Comparison of ENCODE assay signal across 9 cellular contexts in the genomic region with DNA sequence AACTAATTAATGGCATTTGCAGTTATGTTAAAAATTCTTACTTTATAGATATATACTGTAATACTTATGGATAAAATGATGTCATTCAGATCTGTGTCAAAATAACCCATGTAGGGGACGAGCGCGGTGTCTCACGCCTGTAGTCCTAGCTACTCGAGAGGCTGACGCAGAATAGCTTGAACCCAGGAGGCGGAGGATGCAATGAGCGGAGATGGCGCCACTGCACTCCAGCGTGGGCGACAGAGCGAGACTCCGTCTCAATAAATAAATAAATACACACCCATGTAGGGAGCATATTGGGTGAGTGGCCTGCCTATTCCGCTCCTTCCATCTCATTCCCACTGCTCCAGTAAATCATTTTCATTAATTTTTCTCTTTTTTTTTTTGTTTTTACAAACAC. TPM values are rescaled to one million over a fixed set of nuclear protein-coding genes. Genes with fewer than 3 reads are reported as not detected.
DNase-seq lines count a peak whose midpoint lies in the region; ATAC-seq and TF ChIP-seq lines count a peak whose summit lies in the region.
"Had no signal": no experiment of that assay in that cellular context is flagged by ENCODE, and none has a peak within 500 bp of the region (broad histone marks: within the 10 kb centered on the region; RNA-seq: fewer than 3 reads in every experiment).

No MANE protein-coding gene starts in this region.

- H3K79me1 ChIP-seq in neuronal stem cell (ENCODE audit: low read depth, low read length), result peaks cover 10% of the 10 kb centered on the region

- no CpG with 5 or more reads among the region's 14 CpGs for WGBS in neuronal stem cell (ENCODE audit: extremely low coverage in 2 of 2, insufficient read length in 2 of 2, insufficient replicate concordance in 1 of 2), 2 donors

- no peak overlapping the region for H3K27ac ChIP-seq in neuronal stem cell (replicated peaks; ENCODE audit: low read length)

- H4K8ac ChIP-seq in neuronal stem cell (ENCODE audit: low read depth, low read length), result no peak overlapping the region

- TF ChIP-seq CTCF in GM12864 (IDR thresholded peaks at IDR 0.05; ENCODE audit: low read depth, low read length, missing control alignments), result no peak
- no peak for TF ChIP-seq CTCF in epithelial cell of proximal tubule (conservative IDR thresholded peaks at IDR 0.05; ENCODE audit: low read depth, low read length)

- H2AK5ac ChIP-seq in neuronal stem cell (ENCODE audit: low read depth, low read length), result no peak overlapping the region

- no peaks in the 10 kb centered on the region for H3K27me3 ChIP-seq in neuronal stem cell (ENCODE audit: control insufficient read depth in 3 of 3, insufficient read depth in 3 of 3, low read depth in 1 of 3, low read length in 3 of 3)

- H3K4me3 ChIP-seq in GM12864 (ENCODE audit: low read depth, low read length) (peak overlapping the region; percentile 70; the same call in 1 of the 2 replicates), epithelial cell of proximal tubule (ENCODE audit: low read depth, low read length) (peak overlapping the region; percentile 67), neuronal stem cell (ENCODE audit: low read length in 2 of 2) (peak overlapping the region in 1 of 2 donors; percentile 89)

- peaks cover 12 to 54% of the 10 kb centered on the region in 2 donors for H3K36me3 ChIP-seq in neuronal stem cell (replicated peaks in 1 of 2; ENCODE audit: control insufficient read depth in 2 of 2, insufficient read depth in 2 of 2, low read length in 2 of 2)

- peak; percentile 59 for ATAC-seq in SK-N-SH treated with all-trans-retinoic acid at 6 μM for 48 hours
- ATAC-seq in HG03135 (IDR thresholded peaks at IDR 0.05; ENCODE audit: unreplicated experiment), result no peak
- ATAC-seq in GM18873 (IDR thresholded peaks at IDR 0.05; ENCODE audit: low FRiP score, unreplicated experiment), result no peak

- H3K18ac ChIP-seq in neuronal stem cell (ENCODE audit: low read length), result no peak overlapping the region

- no peak overlapping the region for H2BK15ac ChIP-seq in neuronal stem cell (ENCODE audit: low read length)

- no peaks in the 10 kb centered on the region for H3K4me1 ChIP-seq in neuronal stem cell (ENCODE audit: control insufficient read depth in 2 of 2, insufficient read depth in 1 of 2, low read depth in 1 of 2, low read length in 2 of 2)

- no peak overlapping the region for H2BK12ac ChIP-seq in neuronal stem cell (ENCODE audit: low read length)

- H3K9ac ChIP-seq in neuronal stem cell (ENCODE audit: low read depth, low read length, poor library complexity), result no peak overlapping the region

- no peak overlapping the region for H2BK5ac ChIP-seq in neuronal stem cell (ENCODE audit: low read length)

- H3K23ac ChIP-seq in neuronal stem cell (ENCODE audit: low read depth, low read length, poor library complexity), result no peak overlapping the region

- DNase-seq in GM12864 (ENCODE audit: low read depth), result no peak
- DNase-seq in epithelial cell of proximal tubule (ENCODE audit: low read depth), result no peak
- DNase-seq in neuronal stem cell (ENCODE audit: low spot score), result no peak
- no peak for DNase-seq in C1 segment of cervical spinal cord (lab: John Stamatoyannopoulos, UW)
- no peak for DNase-seq in NAMALWA (ENCODE audit: low spot score)

- H3K4ac ChIP-seq in neuronal stem cell (ENCODE audit: low read length), result no peak overlapping the region

- no peak overlapping the region for H2AFZ ChIP-seq in neuronal stem cell (ENCODE audit: low read length)

- H4K91ac ChIP-seq in neuronal stem cell (ENCODE audit: low read depth, low read length, poor library complexity), result no peak overlapping the region

- peak overlapping the region; percentile 28 for H3K4me2 ChIP-seq in neuronal stem cell (ENCODE audit: insufficient read depth, low read length, poor library complexity, severe bottlenecking)

- no peak overlapping the region for H3K14ac ChIP-seq in neuronal stem cell (ENCODE audit: low read length)

- no peak overlapping the region for H2BK120ac ChIP-seq in neuronal stem cell (ENCODE audit: low read depth, low read length)

- no peaks in the 10 kb centered on the region for H3K9me3 ChIP-seq in neuronal stem cell (replicated peaks in 1 of 2; ENCODE audit: control insufficient read depth in 2 of 2, insufficient read depth in 1 of 2, low read depth in 1 of 2, low read length in 2 of 2)

TF ChIP-seq in SK-N-SH treated with all-trans-retinoic acid at 6 μM for 48 hours, 23 proteins besides CTCF, POLR2A, EP300 and RAD21:
- TF ChIP-seq CSDC2 (CRISPR knock-in tag; IDR thresholded peaks at IDR 0.05), result no peak
- TF ChIP-seq ZFP3 (CRISPR knock-in tag; IDR thresholded peaks at IDR 0.05), result no peak
- no peak for TF ChIP-seq ZFP30 (CRISPR knock-in tag; IDR thresholded peaks at IDR 0.05)
- no peak for TF ChIP-seq ISL1 (CRISPR knock-in tag; IDR thresholded peaks at IDR 0.05)
- TF ChIP-seq ZC3H10 (CRISPR knock-in tag; IDR thresholded peaks at IDR 0.05), result no peak
- TF ChIP-seq ESRRG (CRISPR knock-in tag; IDR thresholded peaks at IDR 0.05), result no peak
- no peak for TF ChIP-seq PPARA (CRISPR knock-in tag; IDR thresholded peaks at IDR 0.05; ENCODE audit: borderline replicate concordance)
- TF ChIP-seq ZNF565 (CRISPR knock-in tag; conservative IDR thresholded peaks at IDR 0.05; ENCODE audit: low read depth), result no peak
- TF ChIP-seq, protein P1, sequence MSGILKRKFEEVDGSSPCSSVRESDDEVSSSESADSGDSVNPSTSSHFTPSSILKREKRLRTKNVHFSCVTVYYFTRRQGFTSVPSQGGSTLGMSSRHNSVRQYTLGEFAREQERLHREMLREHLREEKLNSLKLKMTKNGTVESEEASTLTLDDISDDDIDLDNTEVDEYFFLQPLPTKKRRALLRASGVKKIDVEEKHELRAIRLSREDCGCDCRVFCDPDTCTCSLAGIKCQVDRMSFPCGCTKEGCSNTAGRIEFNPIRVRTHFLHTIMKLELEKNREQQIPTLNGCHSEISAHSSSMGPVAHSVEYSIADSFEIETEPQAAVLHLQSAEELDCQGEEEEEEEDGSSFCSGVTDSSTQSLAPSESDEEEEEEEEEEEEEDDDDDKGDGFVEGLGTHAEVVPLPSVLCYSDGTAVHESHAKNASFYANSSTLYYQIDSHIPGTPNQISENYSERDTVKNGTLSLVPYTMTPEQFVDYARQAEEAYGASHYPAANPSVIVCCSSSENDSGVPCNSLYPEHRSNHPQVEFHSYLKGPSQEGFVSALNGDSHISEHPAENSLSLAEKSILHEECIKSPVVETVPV (CRISPR knock-in tag; IDR thresholded peaks at IDR 0.05), result no peak
- TF ChIP-seq RARB (CRISPR knock-in tag; IDR thresholded peaks at IDR 0.05), result no peak
- no peak for TF ChIP-seq SNAI2 (CRISPR knock-in tag; IDR thresholded peaks at IDR 0.05)
- no peak for TF ChIP-seq TCF4 (CRISPR knock-in tag; IDR thresholded peaks at IDR 0.05; ENCODE audit: borderline replicate concordance)
- TF ChIP-seq, protein P2, sequence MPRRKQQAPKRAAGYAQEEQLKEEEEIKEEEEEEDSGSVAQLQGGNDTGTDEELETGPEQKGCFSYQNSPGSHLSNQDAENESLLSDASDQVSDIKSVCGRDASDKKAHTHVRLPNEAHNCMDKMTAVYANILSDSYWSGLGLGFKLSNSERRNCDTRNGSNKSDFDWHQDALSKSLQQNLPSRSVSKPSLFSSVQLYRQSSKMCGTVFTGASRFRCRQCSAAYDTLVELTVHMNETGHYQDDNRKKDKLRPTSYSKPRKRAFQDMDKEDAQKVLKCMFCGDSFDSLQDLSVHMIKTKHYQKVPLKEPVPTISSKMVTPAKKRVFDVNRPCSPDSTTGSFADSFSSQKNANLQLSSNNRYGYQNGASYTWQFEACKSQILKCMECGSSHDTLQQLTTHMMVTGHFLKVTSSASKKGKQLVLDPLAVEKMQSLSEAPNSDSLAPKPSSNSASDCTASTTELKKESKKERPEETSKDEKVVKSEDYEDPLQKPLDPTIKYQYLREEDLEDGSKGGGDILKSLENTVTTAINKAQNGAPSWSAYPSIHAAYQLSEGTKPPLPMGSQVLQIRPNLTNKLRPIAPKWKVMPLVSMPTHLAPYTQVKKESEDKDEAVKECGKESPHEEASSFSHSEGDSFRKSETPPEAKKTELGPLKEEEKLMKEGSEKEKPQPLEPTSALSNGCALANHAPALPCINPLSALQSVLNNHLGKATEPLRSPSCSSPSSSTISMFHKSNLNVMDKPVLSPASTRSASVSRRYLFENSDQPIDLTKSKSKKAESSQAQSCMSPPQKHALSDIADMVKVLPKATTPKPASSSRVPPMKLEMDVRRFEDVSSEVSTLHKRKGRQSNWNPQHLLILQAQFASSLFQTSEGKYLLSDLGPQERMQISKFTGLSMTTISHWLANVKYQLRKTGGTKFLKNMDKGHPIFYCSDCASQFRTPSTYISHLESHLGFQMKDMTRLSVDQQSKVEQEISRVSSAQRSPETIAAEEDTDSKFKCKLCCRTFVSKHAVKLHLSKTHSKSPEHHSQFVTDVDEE (CRISPR knock-in tag; IDR thresholded peaks at IDR 0.05), result no peak
- no peak for TF ChIP-seq BACH2 (CRISPR knock-in tag; IDR thresholded peaks at IDR 0.05; ENCODE audit: borderline replicate concordance)
- TF ChIP-seq, protein P3, sequence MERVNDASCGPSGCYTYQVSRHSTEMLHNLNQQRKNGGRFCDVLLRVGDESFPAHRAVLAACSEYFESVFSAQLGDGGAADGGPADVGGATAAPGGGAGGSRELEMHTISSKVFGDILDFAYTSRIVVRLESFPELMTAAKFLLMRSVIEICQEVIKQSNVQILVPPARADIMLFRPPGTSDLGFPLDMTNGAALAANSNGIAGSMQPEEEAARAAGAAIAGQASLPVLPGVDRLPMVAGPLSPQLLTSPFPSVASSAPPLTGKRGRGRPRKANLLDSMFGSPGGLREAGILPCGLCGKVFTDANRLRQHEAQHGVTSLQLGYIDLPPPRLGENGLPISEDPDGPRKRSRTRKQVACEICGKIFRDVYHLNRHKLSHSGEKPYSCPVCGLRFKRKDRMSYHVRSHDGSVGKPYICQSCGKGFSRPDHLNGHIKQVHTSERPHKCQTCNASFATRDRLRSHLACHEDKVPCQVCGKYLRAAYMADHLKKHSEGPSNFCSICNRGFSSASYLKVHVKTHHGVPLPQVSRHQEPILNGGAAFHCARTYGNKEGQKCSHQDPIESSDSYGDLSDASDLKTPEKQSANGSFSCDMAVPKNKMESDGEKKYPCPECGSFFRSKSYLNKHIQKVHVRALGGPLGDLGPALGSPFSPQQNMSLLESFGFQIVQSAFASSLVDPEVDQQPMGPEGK (CRISPR knock-in tag; IDR thresholded peaks at IDR 0.05; ENCODE audit: borderline replicate concordance), result no peak
- no peak for TF ChIP-seq ARNTL (CRISPR knock-in tag; IDR thresholded peaks at IDR 0.05; ENCODE audit: borderline replicate concordance, low read depth)
- no peak for TF ChIP-seq ZNF8 (CRISPR knock-in tag; IDR thresholded peaks at IDR 0.05)

RNA-seq across cellular contexts. Expression of a gene that starts 7.1 kb away (rescaled TPM):
- 183 and 246 TPM in 2 replicates for total RNA-seq in epithelial cell of proximal tubule
- polyA plus RNA-seq in neuronal stem cell (2013, experiment 1 of 2), result 139 TPM
- 137 TPM for polyA plus RNA-seq in neuronal stem cell (2013, experiment 2 of 2)

RNA-seq across cellular contexts. Expression of a gene that starts 17.7 kb away (rescaled TPM):
- 0.14 and 0.35 TPM in 2 replicates for total RNA-seq in epithelial cell of proximal tubule
- polyA plus RNA-seq in neuronal stem cell (2013, experiment 1 of 2), result 0.60 TPM
- 0.29 TPM for polyA plus RNA-seq in neuronal stem cell (2013, experiment 2 of 2)
- total RNA-seq: LHCN-M2 had no signal
